ENCODE assay signal across 1 cellular context in genomic region chr5:58366461-58366860, GRCh38.
TF ChIP-seq lines count a peak whose summit lies in the region.

No MANE protein-coding gene starts in this region.

TF ChIP-seq in HepG2, 621 proteins besides CTCF, POLR2A, EP300 and RAD21 (continued from another document):
- no peak for TF ChIP-seq KIAA2018 (CRISPR knock-in tag; IDR thresholded peaks at IDR 0.05; ENCODE audit: borderline replicate concordance)
- no peak for TF ChIP-seq LRRFIP1 (CRISPR knock-in tag; conservative IDR thresholded peaks at IDR 0.05)
- no peak for TF ChIP-seq BORCS8-MEF2B (CRISPR knock-in tag; IDR thresholded peaks at IDR 0.05)
- no peak for TF ChIP-seq ZBTB8A (CRISPR knock-in tag; IDR thresholded peaks at IDR 0.05; ENCODE audit: borderline replicate concordance, low read depth)
- no peak for TF ChIP-seq PHB2 (IDR thresholded peaks at IDR 0.05; ENCODE audit: partially characterized antibody)
- TF ChIP-seq ZNF142 (CRISPR knock-in tag; IDR thresholded peaks at IDR 0.05): no peak
- TF ChIP-seq ZNF280D (CRISPR knock-in tag; IDR thresholded peaks at IDR 0.05): no peak
- TF ChIP-seq ZNF724P (CRISPR knock-in tag; IDR thresholded peaks at IDR 0.05; ENCODE audit: borderline replicate concordance): no peak
- TF ChIP-seq ZNF879 (CRISPR knock-in tag; IDR thresholded peaks at IDR 0.05): no peak
- TF ChIP-seq ZNF264 (CRISPR knock-in tag; IDR thresholded peaks at IDR 0.05): no peak
- no peak for TF ChIP-seq NFE2L2 (IDR thresholded peaks at IDR 0.05; ENCODE audit: low read length)
- TF ChIP-seq ATAD3A (CRISPR knock-in tag; IDR thresholded peaks at IDR 0.05): no peak
- TF ChIP-seq IRX3 (CRISPR knock-in tag; IDR thresholded peaks at IDR 0.05; ENCODE audit: borderline replicate concordance, low read depth): no peak
- TF ChIP-seq ZKSCAN5 (CRISPR knock-in tag; IDR thresholded peaks at IDR 0.05): no peak
- no peak for TF ChIP-seq REXO4 (CRISPR knock-in tag; IDR thresholded peaks at IDR 0.05; ENCODE audit: borderline replicate concordance)
- TF ChIP-seq BCL6 (CRISPR knock-in tag; IDR thresholded peaks at IDR 0.05): no peak
- no peak for TF ChIP-seq CEBPZ (IDR thresholded peaks at IDR 0.05; ENCODE audit: low read length)
